ENCODE assay signal across 8 cellular contexts in the genomic region with DNA sequence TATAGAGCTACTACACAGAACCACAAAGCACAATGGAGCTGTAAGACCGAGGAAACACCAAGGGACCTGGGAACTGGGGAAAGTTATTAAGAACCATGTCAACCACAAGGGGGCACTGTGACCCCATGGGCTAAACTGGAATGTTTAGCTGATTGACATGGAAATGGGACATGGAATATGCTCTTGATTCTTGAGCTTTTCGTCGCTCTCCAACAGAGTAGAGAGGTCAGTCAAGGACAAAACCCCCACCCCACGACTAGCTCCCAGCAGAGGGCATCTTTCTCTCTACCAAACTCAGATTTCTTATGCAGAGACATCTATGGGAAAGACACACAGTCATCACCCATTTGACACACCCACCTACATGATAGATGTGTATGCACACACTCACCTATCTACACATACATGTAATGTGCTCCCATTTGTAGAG. TPM values are rescaled to one million over a fixed set of nuclear protein-coding genes. Genes with fewer than 3 reads are reported as not detected.
A peak's percentile ranks its signal among the peaks of the same experiment; 100 is the strongest.
DNase-seq lines count a peak whose midpoint lies in the region; ATAC-seq, FAIRE-seq and TF ChIP-seq lines count a peak whose summit lies in the region.

No MANE protein-coding gene starts in this region.

- peak; percentile 98 for FAIRE-seq in HepG2 (lab: Jason Lieb, UNC)

- CTCF ChIA-PET in Caco-2 (lab: Charles Lee) (interaction anchor here (0.6 to 2.5 kb wide), 35 partner anchors 9 to 307 kb away, joined by 3 to 229 read pairs (median 5); a partner anchor contains a TSS), HepG2 (lab: Yijun Ruan, JAX; ENCODE audit: low intra/inter-chr PET ratio, low total read pairs) (interaction anchor here (0.8 to 7.1 kb wide), 13 partner anchors 9 to 122 kb away, joined by 3 to 174 read pairs (median 8); a partner anchor contains a TSS)

- peaks cover 11% of the 10 kb centered on the region for H3K4me1 ChIP-seq in Caco-2
- H3K4me1 ChIP-seq in colonic mucosa, result no peaks in the 10 kb centered on the region
- peaks cover 36% of the 10 kb centered on the region for H3K4me1 ChIP-seq in HepG2 (ENCODE audit: insufficient read depth, low read length)

- H3K36me3 Mint-ChIP-seq in Caco-2 (ENCODE audit: insufficient read depth, unreplicated experiment), result peaks cover 7% of the 10 kb centered on the region
- no peaks in the 10 kb centered on the region for H3K36me3 Mint-ChIP-seq in activated CD4-positive, alpha-beta T cell treated with anti-CD3 and anti-CD28 coated beads, Interleukin-2, amount 10 ng/mL, durations not matched to agents 24 days and 14 days (ENCODE audit: low read depth)

- no peaks in the 10 kb centered on the region for H3K9me3 Mint-ChIP-seq in Caco-2 (ENCODE audit: unreplicated experiment)
- no peaks in the 10 kb centered on the region for H3K9me3 Mint-ChIP-seq in activated CD4-positive, alpha-beta T cell treated with anti-CD3 and anti-CD28 coated beads, Interleukin-2, amount 10 ng/mL, durations not matched to agents 24 days and 14 days

- H3K79me2 ChIP-seq in HepG2 (ENCODE audit: insufficient read depth, low read length), result no peaks in the 10 kb centered on the region

- H3K36me3 ChIP-seq in Caco-2 (ENCODE audit: control insufficient read depth, insufficient read depth, low read length) (no peaks in the 10 kb centered on the region), colonic mucosa (peaks cover 4% of the 10 kb centered on the region), HepG2 (replicated peaks in 1 of 2; ENCODE audit: control insufficient read depth in 1 of 2, insufficient read depth in 2 of 2, low read length in 2 of 2) (peaks cover 19 to 30% of the 10 kb centered on the region in 2 experiments; a peak in 4 of 5 replicates)

- H4K20me1 ChIP-seq in HepG2 (ENCODE audit: insufficient read depth, low read length), result no peaks in the 10 kb centered on the region

- in situ Hi-C loops in HepG2 (cut with HindIII; ENCODE audit: extremely low pct_ligation_motif_present, low pct_unique_long_range_greater_than_20kb), result loop anchor here (5.0 kb wide), 1 partner anchor 88 kb away; a partner anchor contains a TSS

- POLR2A ChIA-PET in Caco-2 (lab: Charles Lee), result interaction anchor here (0.7 to 1.6 kb wide), 2 partner anchors 25 to 56 kb away, joined by 4 to 12 read pairs; no protein-coding TSS in a partner anchor
- POLR2A ChIA-PET in HepG2 (lab: Yijun Ruan, JAX), result interaction anchor here (0.9 to 8.0 kb wide), 26 partner anchors 9 to 92 kb away, joined by 3 to 112 read pairs (median 8); a partner anchor contains a TSS

- ATAC-seq in HG03175 (IDR thresholded peaks at IDR 0.05; ENCODE audit: unreplicated experiment) (peak; percentile 62), HepG2 (peak; percentile 90), HG02840 (IDR thresholded peaks at IDR 0.05; ENCODE audit: low FRiP score, unreplicated experiment) (no peak)

- peak; percentile 87 to 89 for TF ChIP-seq CTCF in Caco-2 (IDR thresholded peaks at IDR 0.05; ENCODE audit: insufficient read depth in 1 of 2, low read depth in 1 of 2, low read length in 1 of 2, severe bottlenecking in 1 of 2, unreplicated experiment in 1 of 2)
- peak; percentile 86 for TF ChIP-seq CTCF in colonic mucosa (IDR thresholded peaks at IDR 0.05)
- TF ChIP-seq CTCF in HepG2 (CRISPR knock-in tag; IDR thresholded peaks at IDR 0.05), result peak; percentile 99

- DNase-seq in Caco-2 (peak; percentile 82 to 90), NCI-H69 (lab: John Stamatoyannopoulos, UW) (peak; percentile 85), colonic mucosa (peak; percentile 95), HepG2 (ENCODE audit: low spot score) (peak; percentile 94)
- peak; percentile 94 for DNase-seq in activated CD4-positive, alpha-beta T cell treated with anti-CD3 and anti-CD28 coated beads, Interleukin-2, amount 10 ng/mL, durations not matched to agents 24 days and 14 days
- DNase-seq in stimulated activated CD4-positive, alpha-beta T cell treated with anti-CD3 and anti-CD28 coated beads, Interleukin-4, amount 100 ng/mL, for 4 hours, result peak; percentile 66 to 76

- intact Hi-C loops in Caco-2 (cut with micrococcal nuclease; ENCODE audit: unreplicated experiment) (loop anchor here (1.0 to 5.0 kb wide), 4 partner anchors 26 to 90 kb away; a partner anchor contains a TSS), colonic mucosa (cut with DNase I) (loop anchor here (2.0 to 5.0 kb wide), 2 partner anchors 26 to 78 kb away; no protein-coding TSS in a partner anchor), HepG2 (cut with micrococcal nuclease; ENCODE audit: unreplicated experiment) (loop anchor here (1.0 kb wide), 5 partner anchors 26 to 90 kb away; a partner anchor contains a TSS)
- intact Hi-C loops in activated CD4-positive, alpha-beta T cell treated with anti-CD3 and anti-CD28 coated beads, Interleukin-2, amount 10 ng/mL, durations not matched to agents 24 days and 14 days (cut with micrococcal nuclease), result loop anchor here (1.0 kb wide), 3 partner anchors 26 to 90 kb away; no protein-coding TSS in a partner anchor

- BruUV-seq in Caco-2 (replicated peaks; lab: Mats Ljungman, UMichigan) (no TSS peak), HepG2 (replicated peaks; lab: Mats Ljungman, UMichigan) (no TSS peak)

- H3K4me1 Mint-ChIP-seq in Caco-2 (ENCODE audit: low read depth, unreplicated experiment), result peaks cover 7% of the 10 kb centered on the region
- peaks cover 2% of the 10 kb centered on the region for H3K4me1 Mint-ChIP-seq in activated CD4-positive, alpha-beta T cell treated with anti-CD3 and anti-CD28 coated beads, Interleukin-2, amount 10 ng/mL, durations not matched to agents 24 days and 14 days

- H3K4me2 ChIP-seq in HepG2 (ENCODE audit: low read depth, low read length), result no peak overlapping the region

- H3K27me3 ChIP-seq in Caco-2 (replicated peaks; ENCODE audit: control insufficient read depth, insufficient read depth, low read length) (no peaks in the 10 kb centered on the region), colonic mucosa (no peaks in the 10 kb centered on the region), HepG2 (ENCODE audit: control insufficient read depth in 1 of 2, insufficient read depth in 2 of 2, low read length in 2 of 2) (peaks cover 0 to 3% of the 10 kb centered on the region in 2 experiments; a peak in 1 of 5 replicates)

- no peak overlapping the region for H3K4me3 Mint-ChIP-seq in Caco-2 (ENCODE audit: unreplicated experiment)
- H3K4me3 Mint-ChIP-seq in activated CD4-positive, alpha-beta T cell treated with anti-CD3 and anti-CD28 coated beads, Interleukin-2, amount 10 ng/mL, durations not matched to agents 24 days and 14 days, result no peak overlapping the region

- H3K9ac ChIP-seq in colonic mucosa (ENCODE audit: low read depth in 2 of 2, low read length in 2 of 2) (no peak overlapping the region), HepG2 (ENCODE audit: insufficient read depth, low read depth, low read length) (no peak overlapping the region)

- H3K4me3 ChIP-seq in Caco-2 (ENCODE audit: low read depth, low read length), result no peak overlapping the region
- H3K4me3 ChIP-seq in colonic mucosa, result no peak overlapping the region
- no peak overlapping the region for H3K4me3 ChIP-seq in HepG2 (replicated peaks in 1 of 3; ENCODE audit: insufficient read depth in 1 of 3, low read depth in 2 of 3, low read length in 3 of 3)

- H3K27me3 Mint-ChIP-seq in Caco-2 (ENCODE audit: insufficient read depth, unreplicated experiment), result no peaks in the 10 kb centered on the region
- H3K27me3 Mint-ChIP-seq in activated CD4-positive, alpha-beta T cell treated with anti-CD3 and anti-CD28 coated beads, Interleukin-2, amount 10 ng/mL, durations not matched to agents 24 days and 14 days, result peaks cover 30% of the 10 kb centered on the region

- TF ChIP-seq EP300 in HepG2 (IDR thresholded peaks at IDR 0.05; ENCODE audit: low read depth in 2 of 2, low read length in 2 of 2) (peak in 1 of 2 experiments; percentile 40; a peak in 1 of 4 replicates), HepG2 (CRISPR knock-in tag; IDR thresholded peaks at IDR 0.05; ENCODE audit: borderline replicate concordance) (0 out of 2 replicates have a peak, but pooled peaks have one; percentile 30)

- H2AFZ ChIP-seq in HepG2 (ENCODE audit: low read length), result no peak overlapping the region

- H3K9me3 ChIP-seq in Caco-2 (no peaks in the 10 kb centered on the region), colonic mucosa (no peaks in the 10 kb centered on the region), HepG2 (ENCODE audit: low read length) (no peaks in the 10 kb centered on the region)

- WGBS in HepG2 (ENCODE audit: low lambda C conversion rate), result 2% methylated on average over 4 of the region's 4 CpGs

- no peak overlapping the region for H3K27ac Mint-ChIP-seq in Caco-2 (ENCODE audit: unreplicated experiment)
- no peak overlapping the region for H3K27ac Mint-ChIP-seq in activated CD4-positive, alpha-beta T cell treated with anti-CD3 and anti-CD28 coated beads, Interleukin-2, amount 10 ng/mL, durations not matched to agents 24 days and 14 days

- peak; percentile 99 for TF ChIP-seq RAD21 in HepG2 (CRISPR knock-in tag; IDR thresholded peaks at IDR 0.05)

- H3K27ac ChIP-seq in colonic mucosa, result no peak overlapping the region
- H3K27ac ChIP-seq in HepG2 (ENCODE audit: extremely low read length, insufficient read depth, low read length), result no peak overlapping the region

- 0 out of 4 replicates have a peak, but pooled peaks of 1 of the 2 experiments have one; percentile 23 for TF ChIP-seq POLR2A in HepG2 (IDR thresholded peaks at IDR 0.05; ENCODE audit: insufficient read depth in 1 of 2, low read depth in 2 of 2, low read length in 2 of 2)

RNA-seq across cellular contexts. Expression of a gene that starts 10.1 kb away (rescaled TPM):
- 16.4 and 17.7 TPM in 2 replicates for total RNA-seq in Caco-2 (2022)
- 1.9 and 2.3 TPM in 2 replicates for total RNA-seq in activated CD4-positive, alpha-beta T cell treated with anti-CD3 and anti-CD28 coated beads, Interleukin-2, amount 10 ng/mL, durations not matched to agents 24 days and 14 days
- 100 to 1,000 TPM; 136 to 171 TPM for total RNA-seq in colonic mucosa
- 27.2 and 27.4 TPM in 2 replicates for total RNA-seq in HepG2 (2016; rRNA removed; fragmentation: Illumina TruSeq; extraction: Trizol)
- 7.0 and 7.9 TPM in 2 replicates for total RNA-seq in HepG2 (2016; cell fraction: cytosol; rRNA removed; fragmentation: Illumina TruSeq; extraction: Trizol; ENCODE audit: low read depth)
- total RNA-seq in HepG2 (2016; cell fraction: insoluble cytoplasmic fraction; rRNA removed; fragmentation: Illumina TruSeq; extraction: Trizol), result 23.1 and 29.2 TPM in 2 replicates
- total RNA-seq in HepG2 (2016; cell fraction: membrane; rRNA removed; fragmentation: Illumina TruSeq; extraction: Trizol), result 8.1 and 9.2 TPM in 2 replicates
- total RNA-seq in HepG2 (2016; cell fraction: nucleus; rRNA removed; fragmentation: Illumina TruSeq; extraction: Trizol), result 21.6 and 27.8 TPM in 2 replicates
- 143 and 189 TPM in 2 replicates for polyA plus RNA-seq in HepG2 (2011; rRNA removed)
- polyA plus RNA-seq in HepG2 (2011; cell fraction: cytosol; rRNA removed), result 91.9 and 130 TPM in 2 replicates
- polyA plus RNA-seq in HepG2 (2011; cell fraction: nucleus; rRNA removed), result 360 and 469 TPM in 2 replicates
- polyA plus RNA-seq in HepG2 (2012), result 75.5 and 109 TPM in 2 replicates
- polyA plus RNA-seq in HepG2 (2016; cell fraction: cytosol; fragmentation: Illumina TruSeq; extraction: Trizol; ENCODE audit: low read depth), result 4.3 and 4.9 TPM in 2 replicates
- polyA plus RNA-seq in HepG2 (2016; cell fraction: insoluble cytoplasmic fraction; fragmentation: Illumina TruSeq; extraction: Trizol; ENCODE audit: low read depth), result 42.0 and 43.6 TPM in 2 replicates
- 7.2 TPM in 2 replicates for polyA plus RNA-seq in HepG2 (2016; cell fraction: membrane; fragmentation: Illumina TruSeq; extraction: Trizol; ENCODE audit: low read depth)
- polyA plus RNA-seq in HepG2 (2016; cell fraction: nucleus; fragmentation: Illumina TruSeq; extraction: Trizol; ENCODE audit: insufficient read depth, low read depth), result 76.3 and 87.7 TPM in 2 replicates
- 5.2 and 91.7 TPM in 2 replicates for polyA minus RNA-seq in HepG2 (2011; rRNA and poly(A)+ RNA removed; ENCODE audit: low replicate concordance)
- polyA minus RNA-seq in HepG2 (2011; cell fraction: cytosol; rRNA and poly(A)+ RNA removed), result 23.4 and 34.4 TPM in 2 replicates
- polyA minus RNA-seq in HepG2 (2011; cell fraction: nucleus; rRNA and poly(A)+ RNA removed), result 87.3 and 125 TPM in 2 replicates

RNA-seq across cellular contexts. Expression of a gene that starts 15.2 kb away (rescaled TPM):
- total RNA-seq in Caco-2 (2022) (not detected in 2 replicates), colonic mucosa (under 1 TPM in 1 of 2 donors, not detected in 1; 0.94 TPM), HepG2 (2016; rRNA removed; fragmentation: Illumina TruSeq; extraction: Trizol) (0.58 and 0.63 TPM in 2 replicates)
- total RNA-seq in activated CD4-positive, alpha-beta T cell treated with anti-CD3 and anti-CD28 coated beads, Interleukin-2, amount 10 ng/mL, durations not matched to agents 24 days and 14 days, result not detected in 2 replicates
- total RNA-seq in HepG2 (2016; cell fraction: cytosol; rRNA removed; fragmentation: Illumina TruSeq; extraction: Trizol; ENCODE audit: low read depth), result not detected in 2 replicates
- 0.89 and 1.0 TPM in 2 replicates for total RNA-seq in HepG2 (2016; cell fraction: insoluble cytoplasmic fraction; rRNA removed; fragmentation: Illumina TruSeq; extraction: Trizol)
- total RNA-seq in HepG2 (2016; cell fraction: membrane; rRNA removed; fragmentation: Illumina TruSeq; extraction: Trizol), result 0.72 and 1.5 TPM in 2 replicates
- 1.1 and 1.4 TPM in 2 replicates for total RNA-seq in HepG2 (2016; cell fraction: nucleus; rRNA removed; fragmentation: Illumina TruSeq; extraction: Trizol)
- 1.7 and 4.2 TPM in 2 replicates for polyA plus RNA-seq in HepG2 (2011; rRNA removed)
- 1.2 and 2.2 TPM in 2 replicates for polyA plus RNA-seq in HepG2 (2011; cell fraction: cytosol; rRNA removed)
- polyA plus RNA-seq in HepG2 (2011; cell fraction: nucleus; rRNA removed), result 4.3 and 5.0 TPM in 2 replicates
- polyA plus RNA-seq in HepG2 (2012), result 1.6 and 3.7 TPM in 2 replicates
- polyA plus RNA-seq in HepG2 (2016; cell fraction: cytosol; fragmentation: Illumina TruSeq; extraction: Trizol; ENCODE audit: low read depth), result 0.58 and 0.72 TPM in 2 replicates
- 0.66 and 1.7 TPM in 2 replicates for polyA plus RNA-seq in HepG2 (2016; cell fraction: insoluble cytoplasmic fraction; fragmentation: Illumina TruSeq; extraction: Trizol; ENCODE audit: low read depth)
- 0.56 and 0.69 TPM in 2 replicates for polyA plus RNA-seq in HepG2 (2016; cell fraction: membrane; fragmentation: Illumina TruSeq; extraction: Trizol; ENCODE audit: low read depth)
- polyA plus RNA-seq in HepG2 (2016; cell fraction: nucleus; fragmentation: Illumina TruSeq; extraction: Trizol; ENCODE audit: insufficient read depth, low read depth), result 0.44 and 2.4 TPM in 2 replicates
- 2.2 TPM in 1 of 2 replicates, not detected in the other for polyA minus RNA-seq in HepG2 (2011; rRNA and poly(A)+ RNA removed; ENCODE audit: low replicate concordance)
- 1.1 and 1.9 TPM in 2 replicates for polyA minus RNA-seq in HepG2 (2011; cell fraction: cytosol; rRNA and poly(A)+ RNA removed)
- 4.1 and 4.7 TPM in 2 replicates for polyA minus RNA-seq in HepG2 (2011; cell fraction: nucleus; rRNA and poly(A)+ RNA removed)

RNA-seq across cellular contexts. Expression of a gene that starts 15.7 kb away (rescaled TPM):
- 0.81 and 0.88 TPM in 2 replicates for total RNA-seq in Caco-2 (2022)
- total RNA-seq in activated CD4-positive, alpha-beta T cell treated with anti-CD3 and anti-CD28 coated beads, Interleukin-2, amount 10 ng/mL, durations not matched to agents 24 days and 14 days, result 0.33 TPM in 1 of 2 replicates, not detected in the other
- total RNA-seq in colonic mucosa, result 1 to 10 TPM; 1.2 to 3.0 TPM
- total RNA-seq in HepG2 (2016; rRNA removed; fragmentation: Illumina TruSeq; extraction: Trizol), result 0.11 TPM in 1 of 2 replicates, not detected in the other
- total RNA-seq in HepG2 (2016; cell fraction: cytosol; rRNA removed; fragmentation: Illumina TruSeq; extraction: Trizol; ENCODE audit: low read depth), result not detected in 2 replicates
- total RNA-seq in HepG2 (2016; cell fraction: insoluble cytoplasmic fraction; rRNA removed; fragmentation: Illumina TruSeq; extraction: Trizol), result not detected in 2 replicates
- not detected in 2 replicates for total RNA-seq in HepG2 (2016; cell fraction: membrane; rRNA removed; fragmentation: Illumina TruSeq; extraction: Trizol)
- total RNA-seq in HepG2 (2016; cell fraction: nucleus; rRNA removed; fragmentation: Illumina TruSeq; extraction: Trizol), result not detected in 2 replicates
- polyA plus RNA-seq in HepG2 (2011; rRNA removed), result 0.05 and 0.08 TPM in 2 replicates
- not detected in 2 replicates for polyA plus RNA-seq in HepG2 (2011; cell fraction: cytosol; rRNA removed)
- polyA plus RNA-seq in HepG2 (2011; cell fraction: nucleus; rRNA removed), result 0.19 and 0.23 TPM in 2 replicates
- polyA plus RNA-seq in HepG2 (2012), result not detected in 2 replicates
- not detected in 2 replicates for polyA plus RNA-seq in HepG2 (2016; cell fraction: cytosol; fragmentation: Illumina TruSeq; extraction: Trizol; ENCODE audit: low read depth)
- not detected in 2 replicates for polyA plus RNA-seq in HepG2 (2016; cell fraction: insoluble cytoplasmic fraction; fragmentation: Illumina TruSeq; extraction: Trizol; ENCODE audit: low read depth)
- polyA plus RNA-seq in HepG2 (2016; cell fraction: membrane; fragmentation: Illumina TruSeq; extraction: Trizol; ENCODE audit: low read depth), result not detected in 2 replicates
- polyA plus RNA-seq in HepG2 (2016; cell fraction: nucleus; fragmentation: Illumina TruSeq; extraction: Trizol; ENCODE audit: insufficient read depth, low read depth), result 0.37 TPM in 1 of 2 replicates, not detected in the other
- polyA minus RNA-seq in HepG2 (2011; rRNA and poly(A)+ RNA removed; ENCODE audit: low replicate concordance), result 0.80 TPM in 1 of 2 replicates, not detected in the other
- polyA minus RNA-seq in HepG2 (2011; cell fraction: cytosol; rRNA and poly(A)+ RNA removed), result not detected in 2 replicates
- not detected in 2 replicates for polyA minus RNA-seq in HepG2 (2011; cell fraction: nucleus; rRNA and poly(A)+ RNA removed)

RNA-seq across cellular contexts. Expression of a gene that starts 19.8 kb away (rescaled TPM):
- not detected in 2 replicates for total RNA-seq in Caco-2 (2022)
- not detected in 2 replicates for total RNA-seq in activated CD4-positive, alpha-beta T cell treated with anti-CD3 and anti-CD28 coated beads, Interleukin-2, amount 10 ng/mL, durations not matched to agents 24 days and 14 days
- not detected for total RNA-seq in colonic mucosa
- not detected in 2 replicates for total RNA-seq in HepG2 (2016; rRNA removed; fragmentation: Illumina TruSeq; extraction: Trizol)
- not detected in 2 replicates for total RNA-seq in HepG2 (2016; cell fraction: cytosol; rRNA removed; fragmentation: Illumina TruSeq; extraction: Trizol; ENCODE audit: low read depth)
- not detected in 2 replicates for total RNA-seq in HepG2 (2016; cell fraction: insoluble cytoplasmic fraction; rRNA removed; fragmentation: Illumina TruSeq; extraction: Trizol)
- total RNA-seq in HepG2 (2016; cell fraction: membrane; rRNA removed; fragmentation: Illumina TruSeq; extraction: Trizol), result not detected in 2 replicates
- not detected in 2 replicates for total RNA-seq in HepG2 (2016; cell fraction: nucleus; rRNA removed; fragmentation: Illumina TruSeq; extraction: Trizol)
- polyA plus RNA-seq in HepG2 (2011; rRNA removed), result 1.0 and 1.4 TPM in 2 replicates
- polyA plus RNA-seq in HepG2 (2011; cell fraction: cytosol; rRNA removed), result 0.10 and 0.17 TPM in 2 replicates
- polyA plus RNA-seq in HepG2 (2011; cell fraction: nucleus; rRNA removed), result 3.5 and 4.0 TPM in 2 replicates
- polyA plus RNA-seq in HepG2 (2012), result 0.65 and 2.3 TPM in 2 replicates
- not detected in 2 replicates for polyA plus RNA-seq in HepG2 (2016; cell fraction: cytosol; fragmentation: Illumina TruSeq; extraction: Trizol; ENCODE audit: low read depth)
- not detected in 2 replicates for polyA plus RNA-seq in HepG2 (2016; cell fraction: insoluble cytoplasmic fraction; fragmentation: Illumina TruSeq; extraction: Trizol; ENCODE audit: low read depth)
- not detected in 2 replicates for polyA plus RNA-seq in HepG2 (2016; cell fraction: membrane; fragmentation: Illumina TruSeq; extraction: Trizol; ENCODE audit: low read depth)
- 0.49 TPM in 1 of 2 replicates, not detected in the other for polyA plus RNA-seq in HepG2 (2016; cell fraction: nucleus; fragmentation: Illumina TruSeq; extraction: Trizol; ENCODE audit: insufficient read depth, low read depth)
- not detected in 2 replicates for polyA minus RNA-seq in HepG2 (2011; rRNA and poly(A)+ RNA removed; ENCODE audit: low replicate concordance)
- not detected in 2 replicates for polyA minus RNA-seq in HepG2 (2011; cell fraction: cytosol; rRNA and poly(A)+ RNA removed)
- polyA minus RNA-seq in HepG2 (2011; cell fraction: nucleus; rRNA and poly(A)+ RNA removed), result 1.6 and 2.2 TPM in 2 replicates

RNA-seq across cellular contexts. Expression of a gene that starts 25.0 kb away (rescaled TPM):
- 78.8 and 80.5 TPM in 2 replicates for total RNA-seq in Caco-2 (2022)
- total RNA-seq in activated CD4-positive, alpha-beta T cell treated with anti-CD3 and anti-CD28 coated beads, Interleukin-2, amount 10 ng/mL, durations not matched to agents 24 days and 14 days, result 94.6 and 99.1 TPM in 2 replicates
- 10 to 100 TPM; 59.6 to 79.3 TPM for total RNA-seq in colonic mucosa
- 46.9 and 122 TPM in 2 replicates for total RNA-seq in HepG2 (2016; rRNA removed; fragmentation: Illumina TruSeq; extraction: Trizol)
- 18.7 and 20.5 TPM in 2 replicates for total RNA-seq in HepG2 (2016; cell fraction: cytosol; rRNA removed; fragmentation: Illumina TruSeq; extraction: Trizol; ENCODE audit: low read depth)
- 49.4 and 123 TPM in 2 replicates for total RNA-seq in HepG2 (2016; cell fraction: insoluble cytoplasmic fraction; rRNA removed; fragmentation: Illumina TruSeq; extraction: Trizol)
- 27.3 and 30.4 TPM in 2 replicates for total RNA-seq in HepG2 (2016; cell fraction: membrane; rRNA removed; fragmentation: Illumina TruSeq; extraction: Trizol)
- total RNA-seq in HepG2 (2016; cell fraction: nucleus; rRNA removed; fragmentation: Illumina TruSeq; extraction: Trizol), result 151 and 177 TPM in 2 replicates
- polyA plus RNA-seq in HepG2 (2011; rRNA removed), result 181 and 199 TPM in 2 replicates
- 74.5 and 86.8 TPM in 2 replicates for polyA plus RNA-seq in HepG2 (2011; cell fraction: cytosol; rRNA removed)
- 820 and 854 TPM in 2 replicates for polyA plus RNA-seq in HepG2 (2011; cell fraction: nucleus; rRNA removed)
- 82.9 and 101 TPM in 2 replicates for polyA plus RNA-seq in HepG2 (2012)
- 14.7 and 14.8 TPM in 2 replicates for polyA plus RNA-seq in HepG2 (2016; cell fraction: cytosol; fragmentation: Illumina TruSeq; extraction: Trizol; ENCODE audit: low read depth)
- 45.9 and 46.8 TPM in 2 replicates for polyA plus RNA-seq in HepG2 (2016; cell fraction: insoluble cytoplasmic fraction; fragmentation: Illumina TruSeq; extraction: Trizol; ENCODE audit: low read depth)
- polyA plus RNA-seq in HepG2 (2016; cell fraction: membrane; fragmentation: Illumina TruSeq; extraction: Trizol; ENCODE audit: low read depth), result 20.2 and 21.4 TPM in 2 replicates
- polyA plus RNA-seq in HepG2 (2016; cell fraction: nucleus; fragmentation: Illumina TruSeq; extraction: Trizol; ENCODE audit: insufficient read depth, low read depth), result 319 and 359 TPM in 2 replicates
- polyA minus RNA-seq in HepG2 (2011; rRNA and poly(A)+ RNA removed; ENCODE audit: low replicate concordance), result 85.8 and 94.1 TPM in 2 replicates
- 23.1 and 30.7 TPM in 2 replicates for polyA minus RNA-seq in HepG2 (2011; cell fraction: cytosol; rRNA and poly(A)+ RNA removed)
- polyA minus RNA-seq in HepG2 (2011; cell fraction: nucleus; rRNA and poly(A)+ RNA removed), result 121 and 123 TPM in 2 replicates
